8 cellular contexts compared by ENCODE assay signal in the genomic region with DNA sequence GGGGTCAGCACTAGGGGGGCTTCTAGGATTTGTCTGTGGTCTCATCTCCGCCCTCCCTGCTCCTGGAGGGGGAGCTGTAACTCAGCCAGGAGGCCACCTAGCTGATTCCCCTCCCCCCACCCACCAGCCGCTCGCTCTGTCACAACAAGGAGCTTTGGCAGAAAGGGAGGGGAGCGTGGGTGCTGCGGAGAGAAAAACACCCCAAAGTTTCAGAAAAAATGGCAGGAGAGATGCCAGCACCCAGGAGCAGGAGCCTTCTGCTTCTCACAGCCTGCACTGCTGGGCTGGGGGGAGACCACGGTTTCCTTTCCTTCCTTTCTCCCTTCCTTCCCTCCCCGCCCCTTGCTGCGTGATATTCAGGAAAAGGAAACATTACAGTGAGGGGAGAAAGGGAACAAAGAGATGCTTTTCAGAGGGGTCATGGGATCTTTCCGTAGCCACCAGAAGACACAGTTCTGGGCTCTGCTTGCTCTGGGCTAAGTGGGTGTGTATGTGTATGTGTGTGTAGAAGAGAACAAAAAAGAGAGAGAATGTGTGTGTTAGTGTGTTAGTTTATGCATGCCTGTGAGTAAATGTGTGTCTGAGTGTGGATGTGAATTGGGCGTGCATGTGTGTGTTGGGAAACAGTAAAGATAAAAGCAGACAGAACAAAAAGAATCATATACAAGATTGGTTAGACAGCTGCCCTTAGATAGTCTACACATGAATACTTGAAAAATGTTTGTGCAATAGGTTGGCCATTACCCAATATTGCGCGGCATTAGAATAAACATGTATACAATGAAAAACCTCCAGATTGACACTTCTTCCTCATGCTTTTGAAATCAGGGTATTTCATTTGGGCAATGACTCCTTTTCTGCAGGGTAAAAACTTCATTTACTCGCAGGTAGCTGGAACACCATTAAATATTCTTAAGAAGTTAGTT. TPM values are rescaled to one million over a fixed set of nuclear protein-coding genes. Genes with fewer than 3 reads are reported as not detected.
DNase-seq lines count a peak whose midpoint lies in the region; ATAC-seq and TF ChIP-seq lines count a peak whose summit lies in the region.

No MANE protein-coding gene starts in this region.

- H3K27ac ChIP-seq in body of pancreas = no peak overlapping the region
- H3K27ac ChIP-seq in stomach smooth muscle (ENCODE audit: low read length) = no peak overlapping the region

- H3K9ac ChIP-seq in stomach smooth muscle (ENCODE audit: low read length in 2 of 2) = peak overlapping the region; percentile 39 to 55

- H3K4me1 ChIP-seq in body of pancreas = no peaks in the 10 kb centered on the region
- H3K4me1 ChIP-seq in stomach smooth muscle (ENCODE audit: control insufficient read depth, insufficient read depth, low read length) = peaks cover 19% of the 10 kb centered on the region

- H3K4me3 ChIP-seq in body of pancreas (no peak overlapping the region), stomach smooth muscle (ENCODE audit: low read length in 2 of 2) (peak overlapping the region; percentile 49 to 73)

- intact Hi-C loops in body of pancreas (cut with DNase I) = no loop called here

- 30 to 40% methylated on average over 13 of the region's 13 CpGs for WGBS in body of pancreas, 2 donors

- DNase-seq in NCI-H1436 (lab: John Stamatoyannopoulos, UW) (peak; percentile 18), NCI-H1436 treated with DMSO at 0.1 percent for 48 hours (lab: John Stamatoyannopoulos, UW) (no peak), body of pancreas (peak in 2 of 4 donors; percentile 19), iPS-NIHi11 (ENCODE audit: low spot score) (peak; percentile 78), HPDE6-E6E7 (ENCODE audit: extremely low spot score) (no peak)

- H3K9me3 ChIP-seq in body of pancreas (no peaks in the 10 kb centered on the region), stomach smooth muscle (ENCODE audit: control insufficient read depth in 2 of 2, low read length in 2 of 2) (no peaks in the 10 kb centered on the region)

- no peak for TF ChIP-seq POLR2A in body of pancreas (IDR thresholded peaks at IDR 0.05)

- ATAC-seq in body of pancreas (peak; percentile 18), HG02678 (IDR thresholded peaks at IDR 0.05; ENCODE audit: unreplicated experiment) (no peak), HG03460 (IDR thresholded peaks at IDR 0.05; ENCODE audit: unreplicated experiment) (no peak)

- H3K36me3 ChIP-seq in body of pancreas (replicated peaks in 1 of 2; ENCODE audit: insufficient read depth in 1 of 2, low read depth in 2 of 2) (no peaks in the 10 kb centered on the region), stomach smooth muscle (ENCODE audit: control insufficient read depth in 2 of 2, insufficient read depth in 2 of 2, low read length in 2 of 2) (no peaks in the 10 kb centered on the region)

- H3K27me3 ChIP-seq in body of pancreas = no peaks in the 10 kb centered on the region
- no peaks in the 10 kb centered on the region for H3K27me3 ChIP-seq in stomach smooth muscle (ENCODE audit: control insufficient read depth in 1 of 2, insufficient read depth in 2 of 2, low read length in 2 of 2)

- TF ChIP-seq CTCF in body of pancreas (IDR thresholded peaks at IDR 0.05) = no peak

RNA-seq across cellular contexts. Expression of a gene that starts 36.4 kb away (rescaled TPM):
- total RNA-seq in body of pancreas = 10 to 100 TPM; 79.8 to 98.3 TPM

Comparison
In these comparisons a context has a peak if more than half of its experiments do, and no peak if none do; other contexts are left out.
1. DNase-seq: peak in NCI-H1436 (single experiment) and iPS-NIHi11 (single experiment); none in NCI-H1436 treated with DMSO at 0.1 percent for 48 hours (single experiment) and HPDE6-E6E7 (single experiment).
2. H3K4me3 ChIP-seq: peak in stomach smooth muscle (2 of 2); none in body of pancreas (0 of 2).